In the genomic region with DNA sequence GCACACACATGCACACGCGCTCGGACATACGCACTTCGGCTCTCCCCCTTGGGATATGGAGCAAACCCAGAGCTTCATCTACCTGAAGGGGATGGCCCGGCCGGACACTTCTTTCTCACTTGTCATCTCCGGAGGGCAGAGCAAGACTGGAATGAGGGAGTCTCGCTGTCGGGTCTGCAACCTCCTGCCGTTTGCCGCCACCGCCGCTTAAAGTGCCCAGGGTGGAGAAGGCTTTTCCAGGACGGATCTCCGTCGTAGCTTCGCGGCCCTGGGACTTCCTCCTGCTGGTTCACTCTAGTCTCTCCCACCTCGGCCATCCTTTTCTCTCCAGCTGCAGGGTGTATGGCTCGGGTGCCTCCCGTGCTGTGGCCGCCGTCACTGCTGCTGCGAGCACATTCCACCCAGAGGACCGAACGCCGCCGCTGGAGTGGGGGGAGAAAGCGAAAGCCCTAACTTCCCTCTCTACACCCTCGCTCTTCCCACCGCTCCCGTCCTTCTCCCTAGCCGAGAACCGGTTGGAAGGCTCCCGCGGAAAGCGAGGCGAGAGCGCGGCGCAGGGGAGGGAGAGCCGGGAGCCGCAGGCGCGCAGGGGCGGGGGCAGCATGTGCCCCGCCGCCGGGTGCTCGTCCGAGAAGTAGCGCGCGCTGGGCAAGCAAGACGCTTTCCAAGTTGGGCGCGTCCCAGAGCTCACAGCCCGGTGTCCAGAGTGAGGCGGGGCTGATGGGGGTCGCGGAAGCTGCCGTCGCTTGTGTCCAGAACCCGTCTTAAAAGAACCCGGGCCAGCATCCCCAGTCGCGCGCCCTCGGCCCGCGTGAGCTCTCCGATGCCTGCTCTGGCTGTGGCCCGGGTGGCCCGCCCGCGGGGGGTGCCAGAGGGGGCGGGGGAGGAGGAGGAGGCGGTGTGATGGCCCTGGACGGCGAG, we compare ENCODE assay signal across 1 cellular context.
TF ChIP-seq lines count a peak whose summit lies in the region.

A gene with protein sequence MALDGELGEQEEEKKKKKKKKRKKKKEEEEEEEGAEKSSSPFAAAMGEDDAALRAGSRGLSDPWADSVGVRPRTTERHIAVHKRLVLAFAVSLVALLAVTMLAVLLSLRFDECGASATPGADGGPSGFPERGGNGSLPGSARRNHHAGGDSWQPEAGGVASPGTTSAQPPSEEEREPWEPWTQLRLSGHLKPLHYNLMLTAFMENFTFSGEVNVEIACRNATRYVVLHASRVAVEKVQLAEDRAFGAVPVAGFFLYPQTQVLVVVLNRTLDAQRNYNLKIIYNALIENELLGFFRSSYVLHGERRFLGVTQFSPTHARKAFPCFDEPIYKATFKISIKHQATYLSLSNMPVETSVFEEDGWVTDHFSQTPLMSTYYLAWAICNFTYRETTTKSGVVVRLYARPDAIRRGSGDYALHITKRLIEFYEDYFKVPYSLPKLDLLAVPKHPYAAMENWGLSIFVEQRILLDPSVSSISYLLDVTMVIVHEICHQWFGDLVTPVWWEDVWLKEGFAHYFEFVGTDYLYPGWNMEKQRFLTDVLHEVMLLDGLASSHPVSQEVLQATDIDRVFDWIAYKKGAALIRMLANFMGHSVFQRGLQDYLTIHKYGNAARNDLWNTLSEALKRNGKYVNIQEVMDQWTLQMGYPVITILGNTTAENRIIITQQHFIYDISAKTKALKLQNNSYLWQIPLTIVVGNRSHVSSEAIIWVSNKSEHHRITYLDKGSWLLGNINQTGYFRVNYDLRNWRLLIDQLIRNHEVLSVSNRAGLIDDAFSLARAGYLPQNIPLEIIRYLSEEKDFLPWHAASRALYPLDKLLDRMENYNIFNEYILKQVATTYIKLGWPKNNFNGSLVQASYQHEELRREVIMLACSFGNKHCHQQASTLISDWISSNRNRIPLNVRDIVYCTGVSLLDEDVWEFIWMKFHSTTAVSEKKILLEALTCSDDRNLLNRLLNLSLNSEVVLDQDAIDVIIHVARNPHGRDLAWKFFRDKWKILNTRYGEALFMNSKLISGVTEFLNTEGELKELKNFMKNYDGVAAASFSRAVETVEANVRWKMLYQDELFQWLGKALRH (plus strand): TSS at position 630 of the 921 bp plus-strand sequence. CDS start 274 bp downstream, at position 904.

TF ChIP-seq in liver, 16 proteins besides CTCF, POLR2A, EP300 and RAD21 (continued from another document):
- TF ChIP-seq, protein P1, sequence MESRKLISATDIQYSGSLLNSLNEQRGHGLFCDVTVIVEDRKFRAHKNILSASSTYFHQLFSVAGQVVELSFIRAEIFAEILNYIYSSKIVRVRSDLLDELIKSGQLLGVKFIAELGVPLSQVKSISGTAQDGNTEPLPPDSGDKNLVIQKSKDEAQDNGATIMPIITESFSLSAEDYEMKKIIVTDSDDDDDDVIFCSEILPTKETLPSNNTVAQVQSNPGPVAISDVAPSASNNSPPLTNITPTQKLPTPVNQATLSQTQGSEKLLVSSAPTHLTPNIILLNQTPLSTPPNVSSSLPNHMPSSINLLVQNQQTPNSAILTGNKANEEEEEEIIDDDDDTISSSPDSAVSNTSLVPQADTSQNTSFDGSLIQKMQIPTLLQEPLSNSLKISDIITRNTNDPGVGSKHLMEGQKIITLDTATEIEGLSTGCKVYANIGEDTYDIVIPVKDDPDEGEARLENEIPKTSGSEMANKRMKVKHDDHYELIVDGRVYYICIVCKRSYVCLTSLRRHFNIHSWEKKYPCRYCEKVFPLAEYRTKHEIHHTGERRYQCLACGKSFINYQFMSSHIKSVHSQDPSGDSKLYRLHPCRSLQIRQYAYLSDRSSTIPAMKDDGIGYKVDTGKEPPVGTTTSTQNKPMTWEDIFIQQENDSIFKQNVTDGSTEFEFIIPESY (IDR thresholded peaks at IDR 0.05), result no peak
- TF ChIP-seq, protein P2, sequence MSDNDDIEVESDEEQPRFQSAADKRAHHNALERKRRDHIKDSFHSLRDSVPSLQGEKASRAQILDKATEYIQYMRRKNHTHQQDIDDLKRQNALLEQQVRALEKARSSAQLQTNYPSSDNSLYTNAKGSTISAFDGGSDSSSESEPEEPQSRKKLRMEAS (IDR thresholded peaks at IDR 0.05), result no peak
- TF ChIP-seq GABPA (IDR thresholded peaks at IDR 0.05 in 1 of 2, conservative IDR thresholded peaks at IDR 0.05 in 1 of 2), result no peak
- TF ChIP-seq FOXA2 (IDR thresholded peaks at IDR 0.05), result no peak
- TF ChIP-seq FOXA1 (IDR thresholded peaks at IDR 0.05), result no peak
